8 cellular contexts compared by ENCODE assay signal in genomic region chr16:50467943-50468748, GRCh38.
A peak's percentile ranks its signal among the peaks of the same experiment; 100 is the strongest.
DNase-seq lines count a peak whose midpoint lies in the region; ATAC-seq and TF ChIP-seq lines count a peak whose summit lies in the region.

No MANE protein-coding gene starts in this region.

- H3K4me1 ChIP-seq in endocrine pancreas (ENCODE audit: control insufficient read depth, insufficient read depth, low read length), result no peaks in the 10 kb centered on the region
- no peaks in the 10 kb centered on the region for H3K4me1 ChIP-seq in ovary (ENCODE audit: insufficient read depth)

- TF ChIP-seq POLR2A in ovary (IDR thresholded peaks at IDR 0.05), result no peak

- no peak overlapping the region for H3K4me3 ChIP-seq in endocrine pancreas (ENCODE audit: control insufficient read depth, insufficient read depth, low read length)
- H3K4me3 ChIP-seq in ovary, result peak overlapping the region; percentile 0

- H3K27ac ChIP-seq in ovary, result no peak overlapping the region

- peak overlapping the region; percentile 22 for H3K9ac ChIP-seq in endocrine pancreas (ENCODE audit: control insufficient read depth, insufficient read depth, low read length)

- ATAC-seq in GM21367 (IDR thresholded peaks at IDR 0.05; ENCODE audit: unreplicated experiment) (no peak), HG02938 (IDR thresholded peaks at IDR 0.05; ENCODE audit: unreplicated experiment) (no peak)

- H3K27me3 ChIP-seq in endocrine pancreas (ENCODE audit: control insufficient read depth, insufficient read depth, low read length), result no peaks in the 10 kb centered on the region
- no peaks in the 10 kb centered on the region for H3K27me3 ChIP-seq in ovary

- no peaks in the 10 kb centered on the region for H3K36me3 ChIP-seq in endocrine pancreas (ENCODE audit: control insufficient read depth, insufficient read depth, low read length)
- no peaks in the 10 kb centered on the region for H3K36me3 ChIP-seq in ovary

- H3K9me3 ChIP-seq in endocrine pancreas (ENCODE audit: control insufficient read depth, low read length) (no peaks in the 10 kb centered on the region), ovary (no peaks in the 10 kb centered on the region)

- peak; percentile 28 for DNase-seq in activated T-cell treated with anti-CD3 and anti-CD28 coated beads, Interleukin-2, amount 50 U/mL, for 1 hour
- DNase-seq in activated T-cell treated with anti-CD3 and anti-CD28 coated beads for 4 hours (no peak), NCI-H82 (lab: John Stamatoyannopoulos, UW) (peak; percentile 84), ovary (peak in 3 of 5 donors; percentile 23 to 40 (median 24)), SKM-1 (lab: John Stamatoyannopoulos, UW; ENCODE audit: unreplicated experiment) (no peak)

- TF ChIP-seq CTCF in ovary (IDR thresholded peaks at IDR 0.05), result no peak

- intact Hi-C loops in ovary (cut with DNase I), result loop anchor here in 1 of 4 donors (10.0 kb wide), 1 partner anchor 63 kb away; no protein-coding TSS in a partner anchor

- WGBS in ovary, 3 donors, result 6 to 29% (median 13%) methylated on average over 16 to 68 of the region's 68 CpGs

- TF ChIP-seq EP300 in ovary (IDR thresholded peaks at IDR 0.05), result no peak

Comparison
In these comparisons a context has a peak if more than half of its experiments do, and no peak if none do; other contexts are left out.
1. DNase-seq: peak in activated T-cell treated with anti-CD3 and anti-CD28 coated beads, Interleukin-2, amount 50 U/mL, for 1 hour (single experiment), NCI-H82 (single experiment) and ovary (3 of 5); none in activated T-cell treated with anti-CD3 and anti-CD28 coated beads for 4 hours (single experiment) and SKM-1 (single experiment).